Comparison of ENCODE assay signal across 1 cellular context in genomic region chr9:112041536-112042243, GRCh38.
TF ChIP-seq lines count a peak whose summit lies in the region.

No MANE protein-coding gene starts in this region.

TF ChIP-seq in SK-N-SH, 30 proteins besides CTCF, POLR2A, EP300 and RAD21 (continued from another document):
- TF ChIP-seq REST (IDR thresholded peaks at IDR 0.05; ENCODE audit: low read depth, low read length): peak; percentile 75; the same call in 1 of the 2 replicates
- TF ChIP-seq GABPA (IDR thresholded peaks at IDR 0.05; ENCODE audit: low read depth): peak; percentile 43; the same call in 1 of the 2 replicates
- peak; percentile 25; the same call in 1 of the 2 replicates for TF ChIP-seq USF1 (IDR thresholded peaks at IDR 0.05; ENCODE audit: borderline replicate concordance, low read depth)
- TF ChIP-seq TEAD4 (IDR thresholded peaks at IDR 0.05; ENCODE audit: borderline replicate concordance, insufficient read depth): peak; percentile 100
- TF ChIP-seq JUND (IDR thresholded peaks at IDR 0.05): peak; percentile 99
- TF ChIP-seq IRF3 (IDR thresholded peaks at IDR 0.05; ENCODE audit: low read depth, low read length): no peak
- no peak for TF ChIP-seq CHD2 (IDR thresholded peaks at IDR 0.05; ENCODE audit: low read length, partially characterized antibody)
- peak; percentile 84; the same call in 1 of the 2 replicates for TF ChIP-seq SIN3A (IDR thresholded peaks at IDR 0.05; ENCODE audit: borderline replicate concordance, low read depth, low read length)
- TF ChIP-seq ZBTB33 (IDR thresholded peaks at IDR 0.05; ENCODE audit: borderline replicate concordance, low read depth): peak; percentile 92
- TF ChIP-seq MXI1 (IDR thresholded peaks at IDR 0.05; ENCODE audit: low read depth, low read length): no peak
- TF ChIP-seq ELF1 (IDR thresholded peaks at IDR 0.05): peak; percentile 28; the same call in 1 of the 2 replicates
- TF ChIP-seq RXRA (IDR thresholded peaks at IDR 0.05; ENCODE audit: borderline replicate concordance, low read depth): peak; percentile 99
- no peak for TF ChIP-seq RFX5 (IDR thresholded peaks at IDR 0.05; ENCODE audit: low read length)
- peak; percentile 80 for TF ChIP-seq MEF2A (IDR thresholded peaks at IDR 0.05; ENCODE audit: borderline replicate concordance, low read depth)
- no peak for TF ChIP-seq NRF1 (IDR thresholded peaks at IDR 0.05; ENCODE audit: low read depth, low read length)
- TF ChIP-seq POLR2AphosphoS5 (IDR thresholded peaks at IDR 0.05; ENCODE audit: low read depth, low read length): peak; percentile 95
- peak; percentile 99 for TF ChIP-seq TCF12 (IDR thresholded peaks at IDR 0.05)
